Comparison of ENCODE assay signal across 7 cellular contexts in the genomic region with DNA sequence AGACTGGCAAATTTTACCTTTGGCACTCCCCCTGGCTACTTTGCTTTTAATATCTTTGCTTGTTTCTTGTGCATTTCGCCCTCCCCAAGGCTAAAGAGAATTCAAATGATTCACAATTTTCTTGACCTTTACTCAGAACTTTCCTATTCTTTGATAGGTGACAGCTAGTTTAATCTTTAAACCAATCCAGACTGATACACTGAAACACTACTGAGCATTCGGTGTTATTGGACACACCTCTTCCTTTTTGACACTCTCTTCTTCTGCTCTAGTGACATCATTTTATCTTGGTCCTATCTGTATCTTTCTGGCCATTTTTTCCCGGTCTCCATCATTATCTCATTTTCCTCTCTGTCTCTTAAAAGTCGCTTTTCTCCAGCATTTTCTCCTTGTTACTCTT.
"Had no signal": no experiment of that assay in that cellular context is flagged by ENCODE, and none has a peak within 500 bp of the region (broad histone marks: within the 10 kb centered on the region; RNA-seq: fewer than 3 reads in every experiment).

No MANE protein-coding gene starts in this region.

- DNase-seq: H9, HCEC 1CT, KG1 had no signal

- H3K27ac Mint-ChIP-seq: GM23338, H9 had no signal

- H3K4me1 Mint-ChIP-seq: GM23338, H9 had no signal

- H3K9me3 Mint-ChIP-seq: GM23338 had no signal

- H3K4me2 ChIP-seq: GM23338 had no signal

- ATAC-seq: GM23338, K562 had no signal

- H3K27ac ChIP-seq: HL-60 had no signal

- H3K4me3 ChIP-seq: GM23338, K562 had no signal

- FAIRE-seq: H54, K562 had no signal

- H3K4me3 Mint-ChIP-seq: GM23338, H9 had no signal

- H2AFZ ChIP-seq: GM23338 had no signal
